In genomic region chr5:56440871-56441740, GRCh38 we compare ENCODE assay signal across 9 cellular contexts.
DNase-seq lines count a peak whose midpoint lies in the region; TF ChIP-seq lines count a peak whose summit lies in the region.
"Had no signal": no experiment of that assay in that cellular context is flagged by ENCODE, and none has a peak within 500 bp of the region (broad histone marks: within the 10 kb centered on the region; RNA-seq: fewer than 3 reads in every experiment).

No MANE protein-coding gene starts in this region.

- H3K9me3 ChIP-seq in mammary epithelial cell (replicated peaks; ENCODE audit: insufficient read depth, low read length) = no peaks in the 10 kb centered on the region
- no peaks in the 10 kb centered on the region for H3K9me3 ChIP-seq in liver (ENCODE audit: control insufficient read depth in 4 of 4, low read length in 3 of 4)
- H3K9me3 ChIP-seq in WERI-Rb-1 (ENCODE audit: severe bottlenecking) = peaks cover 8% of the 10 kb centered on the region

- WGBS in mammary epithelial cell (ENCODE audit: low coverage, missing lambda C conversion rate) = 68% methylated on average over 7 of the region's 7 CpGs
- WGBS in liver = 69% methylated on average over 7 of the region's 7 CpGs

- DNase-seq in A172 (ENCODE audit: low spot score) (peak; percentile 51), M059J (ENCODE audit: low read depth) (peak; percentile 80), mammary epithelial cell (peak; percentile 89), WERI-Rb-1 (no peak), GM19238 (ENCODE audit: insufficient read length, low spot score) (no peak), T-helper 1 cell (no peak), NCI-H1092 (lab: John Stamatoyannopoulos, UW) (no peak)
- DNase-seq: NCI-H1092 treated with DMSO at 0.1 percent for 48 hours had no signal

- H3K27ac ChIP-seq in mammary epithelial cell (ENCODE audit: insufficient read depth, low read depth, low read length) (peak overlapping the region; percentile 16), liver (ENCODE audit: low read depth in 1 of 2, low read length in 2 of 2) (no peak overlapping the region), WERI-Rb-1 (no peak overlapping the region)

- H4K20me1 ChIP-seq in mammary epithelial cell (ENCODE audit: insufficient read depth, low read length) = no peaks in the 10 kb centered on the region

- TF ChIP-seq RAD21 in liver (IDR thresholded peaks at IDR 0.05) = peak in 1 of 2 donors; percentile 41

- in situ Hi-C loops in mammary epithelial cell (cut with MboI; ENCODE audit: low sequenced_read_pairs in 2 of 2) = no loop called here

- CTCF ChIA-PET in mammary epithelial cell (lab: Charles Lee; ENCODE audit: low non-redundant PET) = no interaction called here

- dilution Hi-C loops in mammary epithelial cell (cut with HindIII; ENCODE audit: low sequenced_read_pairs) = no loop called here

- H3K36me3 ChIP-seq in mammary epithelial cell (ENCODE audit: insufficient read depth, low read length) (no peaks in the 10 kb centered on the region), liver (ENCODE audit: control insufficient read depth in 4 of 4, insufficient read depth in 3 of 4, low read depth in 1 of 4, low read length in 3 of 4) (no peaks in the 10 kb centered on the region), WERI-Rb-1 (no peaks in the 10 kb centered on the region)

- intact Hi-C loops in mammary epithelial cell (cut with micrococcal nuclease) = loop anchor here (10.0 kb wide), 1 partner anchor 166 kb away; no protein-coding TSS in a partner anchor

- H3K4me2 ChIP-seq in mammary epithelial cell (ENCODE audit: insufficient read depth, low read depth, low read length) = peak overlapping the region; percentile 16

- H3K9ac ChIP-seq in mammary epithelial cell (ENCODE audit: insufficient read depth, low read length) = no peak overlapping the region
- no peak overlapping the region for H3K9ac ChIP-seq in liver (ENCODE audit: low read depth in 1 of 2, low read length in 2 of 2)

- no peak for TF ChIP-seq CTCF in mammary epithelial cell (conservative IDR thresholded peaks at IDR 0.05 in 1 of 2, IDR thresholded peaks at IDR 0.05 in 1 of 2; ENCODE audit: extremely low read depth in 1 of 2, insufficient read depth in 1 of 2, low read depth in 1 of 2, low read length in 2 of 2)
- no peak for TF ChIP-seq CTCF in liver (IDR thresholded peaks at IDR 0.05; ENCODE audit: low read depth, low read length, missing input control)
- TF ChIP-seq CTCF in WERI-Rb-1 (IDR thresholded peaks at IDR 0.05; ENCODE audit: low read depth, low read length) = no peak

- no peak overlapping the region for H2AFZ ChIP-seq in mammary epithelial cell (ENCODE audit: low read depth, low read length)

- H3K4me1 ChIP-seq in mammary epithelial cell (ENCODE audit: insufficient read depth, low read length) = peaks cover 8% of the 10 kb centered on the region
- H3K4me1 ChIP-seq in liver (ENCODE audit: control insufficient read depth in 4 of 4, insufficient read depth in 4 of 4, low read length in 3 of 4) = no peaks in the 10 kb centered on the region

- H3K27me3 ChIP-seq in mammary epithelial cell (ENCODE audit: insufficient read depth, low read length) = no peaks in the 10 kb centered on the region
- no peaks in the 10 kb centered on the region for H3K27me3 ChIP-seq in liver (ENCODE audit: control insufficient read depth in 4 of 4, insufficient read depth in 4 of 4, low read length in 3 of 4)
- no peaks in the 10 kb centered on the region for H3K27me3 ChIP-seq in WERI-Rb-1 (ENCODE audit: insufficient read depth, low read depth, severe bottlenecking)

- BruUV-seq in mammary epithelial cell (replicated peaks; lab: Mats Ljungman, UMichigan) = no TSS peak

- H3K79me2 ChIP-seq in mammary epithelial cell (ENCODE audit: insufficient read depth, low read length) = no peaks in the 10 kb centered on the region

- H3K4me3 ChIP-seq in mammary epithelial cell (replicated peaks in 1 of 3; ENCODE audit: insufficient read depth in 1 of 3, low read depth in 2 of 3, low read length in 3 of 3) (no peak overlapping the region), liver (ENCODE audit: low read depth in 1 of 3, low read length in 3 of 3) (no peak overlapping the region), WERI-Rb-1 (ENCODE audit: low read depth, low read length) (no peak overlapping the region)

TF ChIP-seq in liver, 16 proteins besides CTCF, POLR2A, EP300 and RAD21:
- TF ChIP-seq RXRA (IDR thresholded peaks at IDR 0.05) = no peak
- TF ChIP-seq REST (IDR thresholded peaks at IDR 0.05) = no peak
- TF ChIP-seq, protein P1, sequence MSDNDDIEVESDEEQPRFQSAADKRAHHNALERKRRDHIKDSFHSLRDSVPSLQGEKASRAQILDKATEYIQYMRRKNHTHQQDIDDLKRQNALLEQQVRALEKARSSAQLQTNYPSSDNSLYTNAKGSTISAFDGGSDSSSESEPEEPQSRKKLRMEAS (IDR thresholded peaks at IDR 0.05) = no peak
- TF ChIP-seq JUND (IDR thresholded peaks at IDR 0.05) = no peak
- TF ChIP-seq HNF4G (IDR thresholded peaks at IDR 0.05) = no peak
- TF ChIP-seq GABPA (IDR thresholded peaks at IDR 0.05 in 1 of 2, conservative IDR thresholded peaks at IDR 0.05 in 1 of 2) = no peak
- peak; percentile 43 for TF ChIP-seq SP1 (IDR thresholded peaks at IDR 0.05)
- TF ChIP-seq YY1 (IDR thresholded peaks at IDR 0.05) = no peak
- no peak for TF ChIP-seq FOXA1 (IDR thresholded peaks at IDR 0.05)
- no peak for TF ChIP-seq ATF3 (IDR thresholded peaks at IDR 0.05)
- TF ChIP-seq EGR1 (IDR thresholded peaks at IDR 0.05; ENCODE audit: low read depth in 2 of 2) = no peak
- TF ChIP-seq FOXA2 (IDR thresholded peaks at IDR 0.05) = no peak
- peak in 1 of 2 donors; percentile 14 for TF ChIP-seq HNF4A (conservative IDR thresholded peaks at IDR 0.05)
- TF ChIP-seq TAF1 (conservative IDR thresholded peaks at IDR 0.05) = no peak

Comparison
In these comparisons a context has a peak if more than half of its experiments do, and no peak if none do; other contexts are left out.
1. DNase-seq: peak in A172 (single experiment), M059J (single experiment) and mammary epithelial cell (single experiment); none in WERI-Rb-1 (single experiment), GM19238 (single experiment), T-helper 1 cell (0 of 5) and NCI-H1092 (single experiment).